Comparison of ENCODE assay signal across 2 cellular contexts in the genomic region with DNA sequence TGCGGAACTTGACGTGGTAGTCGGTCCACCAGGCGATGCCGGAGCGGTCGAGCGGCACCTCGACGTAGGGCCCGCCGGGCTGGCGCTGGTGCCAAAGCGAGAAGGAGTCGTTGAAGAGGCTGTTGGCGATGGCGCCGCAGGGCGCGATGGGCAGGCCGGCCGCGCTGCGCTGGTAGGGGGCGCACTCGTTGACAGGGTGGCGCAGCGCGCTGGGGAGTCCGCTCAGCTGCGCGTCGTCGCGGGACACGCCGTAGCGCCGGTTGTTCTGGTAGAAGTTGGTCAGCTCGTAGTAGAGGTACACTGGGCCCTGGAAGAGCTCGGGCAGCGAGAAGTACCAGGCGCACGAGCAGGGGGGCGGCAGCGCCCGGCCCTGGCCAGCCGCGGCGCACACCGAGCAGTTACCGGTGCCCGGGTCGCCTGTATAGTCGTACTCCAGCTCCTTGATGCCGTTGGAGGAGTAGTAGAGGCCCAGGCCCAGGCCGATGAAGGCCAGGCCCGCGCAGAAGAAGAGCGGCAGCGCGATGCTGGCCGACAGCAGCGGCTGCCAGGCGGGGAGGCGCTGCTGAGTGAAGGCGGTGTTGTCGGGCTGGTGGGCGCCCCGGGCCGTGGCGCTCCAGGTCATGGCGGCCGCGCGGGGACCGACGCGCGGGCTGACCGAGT.
TF ChIP-seq lines count a peak whose summit lies in the region.

No MANE protein-coding gene starts in this region.

TF ChIP-seq in liver, 16 proteins besides CTCF, POLR2A, EP300 and RAD21:
- TF ChIP-seq YY1 (IDR thresholded peaks at IDR 0.05) (peak; percentile 58), ZBTB33 (IDR thresholded peaks at IDR 0.05) (no peak), GABPA (IDR thresholded peaks at IDR 0.05 in 1 of 2, conservative IDR thresholded peaks at IDR 0.05 in 1 of 2) (no peak)

TF ChIP-seq in HepG2, 621 proteins besides CTCF, POLR2A, EP300 and RAD21:
- no peak for TF ChIP-seq AHR (CRISPR knock-in tag; IDR thresholded peaks at IDR 0.05)
TF ChIP-seq in HepG2: peak in this region for 0.
